ENCODE assay signal across 1 cellular context in the genomic region with DNA sequence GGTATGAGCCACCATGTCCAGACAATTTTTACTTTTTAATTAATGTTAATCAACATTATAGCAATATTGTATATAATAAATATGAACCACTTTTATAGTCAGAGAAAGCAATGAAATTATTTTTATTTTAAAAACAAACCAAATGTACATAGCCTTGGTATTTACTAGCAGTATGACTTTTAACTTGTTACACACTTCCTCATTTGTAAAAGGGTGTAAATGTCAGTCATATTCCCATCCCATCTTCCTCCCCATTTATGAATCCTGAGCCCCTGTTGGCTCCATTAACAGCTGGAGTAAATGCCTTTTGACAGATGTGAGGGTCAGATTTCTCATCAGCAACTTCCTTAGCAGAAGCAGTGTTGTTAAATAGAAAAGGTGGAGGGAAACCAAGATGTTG.
A peak's percentile ranks its signal among the peaks of the same experiment; 100 is the strongest.
TF ChIP-seq lines count a peak whose summit lies in the region.

No MANE protein-coding gene starts in this region.

TF ChIP-seq in K562, 482 proteins besides CTCF, POLR2A, EP300 and RAD21 (continued from another document):
- TF ChIP-seq TEAD4 (IDR thresholded peaks at IDR 0.05; ENCODE audit: low read length): 0 out of 2 replicates have a peak, but pooled peaks have one; percentile 11
- no peak for TF ChIP-seq TEAD4 (CRISPR knock-in tag; IDR thresholded peaks at IDR 0.05; ENCODE audit: borderline replicate concordance)
- no peak for TF ChIP-seq ZKSCAN3 (CRISPR knock-in tag; IDR thresholded peaks at IDR 0.05)
- TF ChIP-seq NR0B1 (IDR thresholded peaks at IDR 0.05; ENCODE audit: partially characterized antibody): no peak
- no peak for TF ChIP-seq YY1 (IDR thresholded peaks at IDR 0.05; ENCODE audit: borderline replicate concordance in 1 of 3, control insufficient read depth in 1 of 3, extremely low read depth in 1 of 3, insufficient read depth in 3 of 3, insufficient read length in 1 of 3, insufficient replicate concordance in 2 of 3, low read depth in 1 of 3, low read length in 2 of 3)
- no peak for TF ChIP-seq TCF3 (CRISPR knock-in tag; IDR thresholded peaks at IDR 0.05)
- no peak for TF ChIP-seq ZNF280A (IDR thresholded peaks at IDR 0.05; ENCODE audit: low read depth, partially characterized antibody)
- no peak for TF ChIP-seq ZNF311 (CRISPR knock-in tag; IDR thresholded peaks at IDR 0.05)
- no peak for TF ChIP-seq CEBPG (CRISPR knock-in tag; IDR thresholded peaks at IDR 0.05)
- no peak for TF ChIP-seq CEBPG (tag; conservative IDR thresholded peaks at IDR 0.05 in 1 of 2, IDR thresholded peaks at IDR 0.05 in 1 of 2)
- TF ChIP-seq GTF2F1 (IDR thresholded peaks at IDR 0.05; ENCODE audit: low read depth, low read length): no peak
- no peak for TF ChIP-seq ZNF445 (CRISPR knock-in tag; IDR thresholded peaks at IDR 0.05; ENCODE audit: low read depth)
- TF ChIP-seq MYBL2 (IDR thresholded peaks at IDR 0.05; ENCODE audit: low read depth): no peak
- TF ChIP-seq MYBL2 (CRISPR knock-in tag; IDR thresholded peaks at IDR 0.05; ENCODE audit: borderline replicate concordance): no peak
TF ChIP-seq in K562: peak in this region for 4.
